In the genomic region with DNA sequence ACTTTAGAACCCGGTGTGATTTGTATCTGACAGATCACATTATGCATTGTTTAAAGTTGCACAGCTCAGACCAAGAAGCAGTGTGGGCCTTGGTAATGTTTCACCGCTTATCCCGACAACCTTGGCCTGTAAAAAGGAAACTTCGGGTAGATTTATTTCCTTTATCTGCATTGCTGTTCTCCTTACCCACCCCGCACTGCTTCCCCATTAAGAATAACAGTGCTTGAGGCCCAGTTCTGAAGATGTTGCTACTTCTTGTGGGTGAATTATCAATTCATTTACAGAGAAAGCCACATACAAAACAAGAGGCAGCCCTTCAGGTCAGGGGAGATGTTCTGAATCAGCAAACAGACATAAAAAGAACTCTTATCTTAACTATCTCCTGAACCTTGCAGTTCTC, we compare ENCODE assay signal across 1 cellular context.
TF ChIP-seq lines count a peak whose summit lies in the region.

No MANE protein-coding gene starts in this region.

TF ChIP-seq in SK-N-SH, 30 proteins besides CTCF, POLR2A, EP300 and RAD21 (continued from another document):
- TF ChIP-seq MXI1 (IDR thresholded peaks at IDR 0.05; ENCODE audit: low read depth, low read length) (no peak), CHD2 (IDR thresholded peaks at IDR 0.05; ENCODE audit: low read length, partially characterized antibody) (no peak), USF1 (IDR thresholded peaks at IDR 0.05; ENCODE audit: borderline replicate concordance, low read depth) (no peak), RXRA (IDR thresholded peaks at IDR 0.05; ENCODE audit: borderline replicate concordance, low read depth) (no peak)
TF ChIP-seq in SK-N-SH: peak in this region for 0.
